Comparison of ENCODE assay signal across 9 cellular contexts in genomic region chr14:100677925-100678765, GRCh38. TPM values are rescaled to one million over a fixed set of nuclear protein-coding genes. Genes with fewer than 3 reads are reported as not detected.
A peak's percentile ranks its signal among the peaks of the same experiment; 100 is the strongest.
DNase-seq lines count a peak whose midpoint lies in the region; ATAC-seq and TF ChIP-seq lines count a peak whose summit lies in the region.
"Had no signal": no experiment of that assay in that cellular context is flagged by ENCODE, and none has a peak within 500 bp of the region (broad histone marks: within the 10 kb centered on the region; RNA-seq: fewer than 3 reads in every experiment).

No MANE protein-coding gene starts in this region.

- H3K9ac ChIP-seq in HCT116 (ENCODE audit: low read length) (no peak overlapping the region), rectal smooth muscle tissue (ENCODE audit: low read length) (no peak overlapping the region)

- peaks cover 18% of the 10 kb centered on the region for H3K27me3 Mint-ChIP-seq in activated CD4-positive, alpha-beta T cell treated with anti-CD3 and anti-CD28 coated beads, Interleukin-2, amount 10 ng/mL, durations not matched to agents 24 days and 14 days

- H3K4me2 ChIP-seq in HCT116 (ENCODE audit: low read length), result no peak overlapping the region

- H3K4me1 ChIP-seq in HCT116 (ENCODE audit: control insufficient read depth in 1 of 2, insufficient read depth in 2 of 2, low read length in 2 of 2), result peaks cover 0 to 11% of the 10 kb centered on the region in 2 experiments; a peak in 1 of 4 replicates
- H3K4me1 ChIP-seq in SJCRH30, result peaks cover 55% of the 10 kb centered on the region
- H3K4me1 ChIP-seq in rectal smooth muscle tissue (ENCODE audit: control insufficient read depth, insufficient read depth, low read length), result peaks cover 8% of the 10 kb centered on the region

- H3K36me3 Mint-ChIP-seq in activated CD4-positive, alpha-beta T cell treated with anti-CD3 and anti-CD28 coated beads, Interleukin-2, amount 10 ng/mL, durations not matched to agents 24 days and 14 days (ENCODE audit: low read depth), result no peaks in the 10 kb centered on the region
- H3K36me3 Mint-ChIP-seq: naive thymus-derived CD8-positive, alpha-beta T cell had no signal

- RAD21 ChIA-PET in HCT116 (lab: Charles Lee; ENCODE audit: low non-redundant PET in 1 of 2, low total read pairs in 2 of 2, uncharacterized antibody in 2 of 2, unreplicated experiment in 2 of 2), result no interaction called here

- H3K9me2 ChIP-seq in HCT116 (ENCODE audit: insufficient read depth), result no peaks in the 10 kb centered on the region

- no peaks in the 10 kb centered on the region for H3K9me3 Mint-ChIP-seq in activated CD4-positive, alpha-beta T cell treated with anti-CD3 and anti-CD28 coated beads, Interleukin-2, amount 10 ng/mL, durations not matched to agents 24 days and 14 days
- H3K9me3 Mint-ChIP-seq: naive thymus-derived CD8-positive, alpha-beta T cell had no signal

- no peaks in the 10 kb centered on the region for H3K27me3 ChIP-seq in HCT116 (ENCODE audit: insufficient read depth, low read length)
- H3K27me3 ChIP-seq in SJCRH30, result no peaks in the 10 kb centered on the region
- no peaks in the 10 kb centered on the region for H3K27me3 ChIP-seq in rectal smooth muscle tissue (ENCODE audit: control insufficient read depth, insufficient read depth, low read length)

- H3K4me1 Mint-ChIP-seq in activated CD4-positive, alpha-beta T cell treated with anti-CD3 and anti-CD28 coated beads, Interleukin-2, amount 10 ng/mL, durations not matched to agents 24 days and 14 days, result no peaks in the 10 kb centered on the region

- H2AFZ ChIP-seq in HCT116 (ENCODE audit: low read depth, low read length, poor library complexity, severe bottlenecking), result no peak overlapping the region

- H3K4me3 ChIP-seq in HCT116 (replicated peaks in 1 of 2; ENCODE audit: low read depth in 1 of 2, low read length in 2 of 2) (no peak overlapping the region), SJCRH30 (peak overlapping the region; percentile 30), rectal smooth muscle tissue (ENCODE audit: low read length) (no peak overlapping the region)

- H3K9me3 ChIP-seq in HCT116 (ENCODE audit: control insufficient read depth in 1 of 2, insufficient read depth in 1 of 2, low read depth in 1 of 2, low read length in 2 of 2), result no peaks in the 10 kb centered on the region
- no peaks in the 10 kb centered on the region for H3K9me3 ChIP-seq in SJCRH30 (replicated peaks)

- CTCF ChIA-PET in HCT116 (lab: Charles Lee), result interaction anchor here (1.2 kb wide), 1 partner anchor 15 kb away, joined by 3 read pairs; no protein-coding TSS in a partner anchor

- POLR2A ChIA-PET in HCT116 (lab: Charles Lee), result no interaction called here

- intact Hi-C loops in HCT116 (cut with micrococcal nuclease), result no loop called here
- intact Hi-C loops in head of caudate nucleus (cut with DNase I), result no loop called here
- intact Hi-C loops in activated CD4-positive, alpha-beta T cell treated with anti-CD3 and anti-CD28 coated beads, Interleukin-2, amount 10 ng/mL, durations not matched to agents 24 days and 14 days (cut with micrococcal nuclease), result no loop called here

- TF ChIP-seq RAD21 in HCT116 (IDR thresholded peaks at IDR 0.05; ENCODE audit: low read depth), result no peak

- no peak for TF ChIP-seq CTCF in HCT116 (IDR thresholded peaks at IDR 0.05 in 2 of 3, conservative IDR thresholded peaks at IDR 0.05 in 1 of 3; ENCODE audit: borderline replicate concordance in 1 of 3, insufficient read depth in 1 of 3, low read depth in 2 of 3, low read length in 2 of 3)

- no TSS peak for BruUV-seq in HCT116 (replicated peaks; lab: Mats Ljungman, UMichigan)

- DNase-seq in HCT116 (ENCODE audit: low read depth, low spot score) (no peak), SJCRH30 (peak; percentile 99 to 100), head of caudate nucleus (peak in 38 of 42 donors; percentile 21 to 79 (median 59))
- DNase-seq in NK-92 treated with Interleukin-12 subunit alpha and Interleukin-12 subunit beta, amount 100 ng/mL, for 24 hours (lab: John Stamatoyannopoulos, UW), result no peak
- DNase-seq in activated CD4-positive, alpha-beta T cell treated with anti-CD3 and anti-CD28 coated beads, Interleukin-2, amount 10 ng/mL, durations not matched to agents 24 days and 14 days, result no peak
- DNase-seq: naive thymus-derived CD8-positive, alpha-beta T cell had no signal

- H3K27ac ChIP-seq in HCT116 (ENCODE audit: low read depth, low read length), result no peak overlapping the region
- H3K27ac ChIP-seq in SJCRH30, result peak overlapping the region; percentile 99
- H3K27ac ChIP-seq in rectal smooth muscle tissue (ENCODE audit: low read depth, low read length), result peak overlapping the region; percentile 21

- TF ChIP-seq POLR2A in HCT116 (IDR thresholded peaks at IDR 0.05; ENCODE audit: borderline replicate concordance, extremely low read depth, insufficient read depth, insufficient read length), result no peak

- no peaks in the 10 kb centered on the region for H3K79me2 ChIP-seq in HCT116 (ENCODE audit: insufficient read depth, low read length)

- ATAC-seq in HCT116 (no peak; the same call in 1 of the 2 replicates), GM18909 (IDR thresholded peaks at IDR 0.05; ENCODE audit: poor library complexity, unreplicated experiment) (no peak), HG03565 (IDR thresholded peaks at IDR 0.05; ENCODE audit: unreplicated experiment) (no peak)
- ATAC-seq: naive thymus-derived CD8-positive, alpha-beta T cell had no signal

- no peaks in the 10 kb centered on the region for H4K20me1 ChIP-seq in HCT116 (ENCODE audit: insufficient read depth)

- H3K4me3 Mint-ChIP-seq in activated CD4-positive, alpha-beta T cell treated with anti-CD3 and anti-CD28 coated beads, Interleukin-2, amount 10 ng/mL, durations not matched to agents 24 days and 14 days, result no peak overlapping the region
- H3K4me3 Mint-ChIP-seq: naive thymus-derived CD8-positive, alpha-beta T cell had no signal

- no peak overlapping the region for H3K27ac Mint-ChIP-seq in activated CD4-positive, alpha-beta T cell treated with anti-CD3 and anti-CD28 coated beads, Interleukin-2, amount 10 ng/mL, durations not matched to agents 24 days and 14 days
- H3K27ac Mint-ChIP-seq: naive thymus-derived CD8-positive, alpha-beta T cell had no signal

- H3K36me3 ChIP-seq in HCT116 (ENCODE audit: control insufficient read depth in 1 of 2, insufficient read depth in 2 of 2, low read length in 2 of 2) (no peaks in the 10 kb centered on the region), SJCRH30 (no peaks in the 10 kb centered on the region), rectal smooth muscle tissue (ENCODE audit: control insufficient read depth, insufficient read depth, low read length) (no peaks in the 10 kb centered on the region)

TF ChIP-seq in HCT116, 20 proteins besides CTCF, POLR2A, EP300 and RAD21:
- no peak for TF ChIP-seq JUND (IDR thresholded peaks at IDR 0.05)
- TF ChIP-seq ZFX (IDR thresholded peaks at IDR 0.05), result peak; percentile 44; the same call in 1 of the 2 replicates
- no peak for TF ChIP-seq EZH2 (IDR thresholded peaks at IDR 0.05)
- TF ChIP-seq SP1 (IDR thresholded peaks at IDR 0.05; ENCODE audit: low read depth), result no peak
- TF ChIP-seq EZH2phosphoT487 (IDR thresholded peaks at IDR 0.05; ENCODE audit: borderline replicate concordance), result no peak
- TF ChIP-seq ATF3 (IDR thresholded peaks at IDR 0.05), result no peak
- TF ChIP-seq, protein P1, sequence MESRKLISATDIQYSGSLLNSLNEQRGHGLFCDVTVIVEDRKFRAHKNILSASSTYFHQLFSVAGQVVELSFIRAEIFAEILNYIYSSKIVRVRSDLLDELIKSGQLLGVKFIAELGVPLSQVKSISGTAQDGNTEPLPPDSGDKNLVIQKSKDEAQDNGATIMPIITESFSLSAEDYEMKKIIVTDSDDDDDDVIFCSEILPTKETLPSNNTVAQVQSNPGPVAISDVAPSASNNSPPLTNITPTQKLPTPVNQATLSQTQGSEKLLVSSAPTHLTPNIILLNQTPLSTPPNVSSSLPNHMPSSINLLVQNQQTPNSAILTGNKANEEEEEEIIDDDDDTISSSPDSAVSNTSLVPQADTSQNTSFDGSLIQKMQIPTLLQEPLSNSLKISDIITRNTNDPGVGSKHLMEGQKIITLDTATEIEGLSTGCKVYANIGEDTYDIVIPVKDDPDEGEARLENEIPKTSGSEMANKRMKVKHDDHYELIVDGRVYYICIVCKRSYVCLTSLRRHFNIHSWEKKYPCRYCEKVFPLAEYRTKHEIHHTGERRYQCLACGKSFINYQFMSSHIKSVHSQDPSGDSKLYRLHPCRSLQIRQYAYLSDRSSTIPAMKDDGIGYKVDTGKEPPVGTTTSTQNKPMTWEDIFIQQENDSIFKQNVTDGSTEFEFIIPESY (IDR thresholded peaks at IDR 0.05; ENCODE audit: extremely low read depth, insufficient replicate concordance, low read length), result no peak

RNA-seq across cellular contexts. Expression of gene DLK1, which starts 48.5 kb away (rescaled TPM):
- 1.5 TPM for total RNA-seq in HCT116 (2021; ENCODE audit: unreplicated experiment)
- polyA plus RNA-seq in HCT116 (2012), result 0.01 TPM in 1 of 2 replicates, not detected in the other
- total RNA-seq in SJCRH30 (2014; rRNA removed; shearing (Covaris generic)), result 0.20 and 0.28 TPM in 2 replicates
- total RNA-seq in activated CD4-positive, alpha-beta T cell treated with anti-CD3 and anti-CD28 coated beads, Interleukin-2, amount 10 ng/mL, durations not matched to agents 24 days and 14 days, result not detected in 2 replicates
- total RNA-seq: naive thymus-derived CD8-positive, alpha-beta T cell had no signal
- polyA plus RNA-seq: naive thymus-derived CD8-positive, alpha-beta T cell had no signal

Comparison
In these comparisons a context has a peak if more than half of its experiments do, and no peak if none do; other contexts are left out.
1. DNase-seq: peak in SJCRH30 (2 of 2) and head of caudate nucleus (38 of 42); none in HCT116 (single experiment), NK-92 treated with Interleukin-12 subunit alpha and Interleukin-12 subunit beta, amount 100 ng/mL, for 24 hours (single experiment) and activated CD4-positive, alpha-beta T cell treated with anti-CD3 and anti-CD28 coated beads, Interleukin-2, amount 10 ng/mL, durations not matched to agents 24 days and 14 days (single experiment).